Comparison of ENCODE assay signal across 7 cellular contexts in genomic region chr3:57448489-57448888, GRCh38.
DNase-seq lines count a peak whose midpoint lies in the region; ATAC-seq, FAIRE-seq and TF ChIP-seq lines count a peak whose summit lies in the region.
"Not testable (repeated sequence)": the region's sequence is repeated elsewhere in the genome, so short reads cannot be mapped to it uniquely, and the experiment has no call there.

No MANE protein-coding gene starts in this region.

- DNase-seq in GM23338 (ENCODE audit: low spot score); mammary epithelial cell; keratinocyte (ENCODE audit: low read depth, low spot score); mesothelial cell of epicardium (ENCODE audit: low spot score in 2 of 2, unreplicated experiment in 2 of 2); nephron progenitor cell; neural progenitor cell (ENCODE audit: low spot score): not testable (repeated sequence)
- DNase-seq in testis: peak; percentile 36

- ATAC-seq in GM23338: not testable (repeated sequence)

- H3K4me3 Mint-ChIP-seq in GM23338, mesothelial cell of epicardium, nephron progenitor cell, neural progenitor cell: not testable (repeated sequence)

- H3K9me3 Mint-ChIP-seq in GM23338, mesothelial cell of epicardium, nephron progenitor cell, neural progenitor cell: not testable (repeated sequence)

- not testable (repeated sequence) for H3K36me3 Mint-ChIP-seq in GM23338 (ENCODE audit: low read depth); mesothelial cell of epicardium; nephron progenitor cell (ENCODE audit: low read depth); neural progenitor cell

- not testable (repeated sequence) for H3K27me3 ChIP-seq in GM23338 (ENCODE audit: insufficient read depth); mammary epithelial cell (ENCODE audit: insufficient read depth, low read length); keratinocyte (ENCODE audit: control insufficient read depth, extremely low read depth, insufficient read depth, low read length); neural progenitor cell; testis

- H3K27ac ChIP-seq in GM23338 (ENCODE audit: low read depth); mammary epithelial cell (ENCODE audit: insufficient read depth, low read depth, low read length); keratinocyte (ENCODE audit: control insufficient read depth, insufficient read depth, low read length); neural progenitor cell; testis: not testable (repeated sequence)

- H3K9me3 ChIP-seq in mammary epithelial cell (replicated peaks; ENCODE audit: insufficient read depth, low read length); keratinocyte (ENCODE audit: control insufficient read depth, low read depth, low read length); neural progenitor cell (ENCODE audit: low read depth); testis: not testable (repeated sequence)

- 69% methylated on average over 4 of the region's 5 CpGs for WGBS in mammary epithelial cell (ENCODE audit: low coverage, missing lambda C conversion rate)
- WGBS in testis, 2 donors: 57 to 62% methylated on average over 5 of the region's 5 CpGs

- not testable (repeated sequence) for H3K4me1 Mint-ChIP-seq in GM23338
- H3K4me1 Mint-ChIP-seq in mesothelial cell of epicardium (peaks cover 31% of the 10 kb centered on the region), nephron progenitor cell (peaks cover 11% of the 10 kb centered on the region), neural progenitor cell (peaks cover 11% of the 10 kb centered on the region)

- H2AFZ ChIP-seq in GM23338 (0 out of 2 replicates have a peak overlapping the region, but pooled peaks have one; percentile 59), mammary epithelial cell (ENCODE audit: low read depth, low read length) (peak overlapping the region; percentile 11), keratinocyte (ENCODE audit: control insufficient read depth, low read length) (peak overlapping the region; percentile 19), neural progenitor cell (replicated peaks) (peak overlapping the region; percentile 57)

- not testable (repeated sequence) for H3K4me3 ChIP-seq in GM23338; mammary epithelial cell (replicated peaks in 1 of 3; ENCODE audit: insufficient read depth in 1 of 3, low read depth in 2 of 3, low read length in 3 of 3); keratinocyte (ENCODE audit: control insufficient read depth in 2 of 3, extremely low read depth in 1 of 3, insufficient read depth in 2 of 3, low read depth in 1 of 3, low read length in 3 of 3); neural progenitor cell
- H3K4me3 ChIP-seq in testis: peak overlapping the region in 1 of 2 donors; percentile 20

- dilution Hi-C loops in mammary epithelial cell (cut with HindIII; ENCODE audit: low sequenced_read_pairs); keratinocyte (cut with MboI; ENCODE audit: extremely low pct_ligation_motif_present, low sequenced_read_pairs): not testable (repeated sequence)

- H3K4me2 ChIP-seq in GM23338; mammary epithelial cell (ENCODE audit: insufficient read depth, low read depth, low read length); keratinocyte (ENCODE audit: control insufficient read depth, extremely low read depth, insufficient read depth, low read depth, low read length); neural progenitor cell: not testable (repeated sequence)

- not testable (repeated sequence) for H3K9me1 ChIP-seq in keratinocyte (ENCODE audit: control insufficient read depth, extremely low read depth, insufficient read depth, low read length)

- H3K9ac ChIP-seq in mammary epithelial cell (ENCODE audit: insufficient read depth, low read length); keratinocyte (ENCODE audit: control insufficient read depth, extremely low read depth, insufficient read depth, low read length); neural progenitor cell: not testable (repeated sequence)

- H3K27ac Mint-ChIP-seq in GM23338, neural progenitor cell: not testable (repeated sequence)
- H3K27ac Mint-ChIP-seq in mesothelial cell of epicardium: peak overlapping the region; percentile 39
- peak overlapping the region; percentile 55 for H3K27ac Mint-ChIP-seq in nephron progenitor cell

- TF ChIP-seq CTCF in GM23338 (conservative IDR thresholded peaks at IDR 0.05; ENCODE audit: low read depth in 2 of 2); mammary epithelial cell (conservative IDR thresholded peaks at IDR 0.05 in 1 of 2, IDR thresholded peaks at IDR 0.05 in 1 of 2; ENCODE audit: extremely low read depth in 1 of 2, insufficient read depth in 1 of 2, low read depth in 1 of 2, low read length in 2 of 2); keratinocyte (optimal IDR thresholded peaks at IDR 0.05 in 1 of 3, IDR thresholded peaks at IDR 0.05 in 1 of 3, conservative IDR thresholded peaks at IDR 0.05 in 1 of 3; ENCODE audit: extremely low read depth in 1 of 3, insufficient read depth in 2 of 3, low read length in 3 of 3); mesothelial cell of epicardium (IDR thresholded peaks at IDR 0.05; ENCODE audit: unreplicated experiment); nephron progenitor cell (IDR thresholded peaks at IDR 0.05); neural progenitor cell (IDR thresholded peaks at IDR 0.05); testis (IDR thresholded peaks at IDR 0.05): not testable (repeated sequence)

- intact Hi-C loops in mammary epithelial cell (cut with micrococcal nuclease); testis (cut with DNase I; ENCODE audit: low total_unique reads): not testable (repeated sequence)

- in situ Hi-C loops in mammary epithelial cell (cut with MboI; ENCODE audit: low sequenced_read_pairs in 2 of 2): not testable (repeated sequence)

- CTCF ChIA-PET in mammary epithelial cell (lab: Charles Lee; ENCODE audit: low non-redundant PET): not testable (repeated sequence)

- not testable (repeated sequence) for H3K79me2 ChIP-seq in GM23338 (replicated peaks; ENCODE audit: insufficient read depth); mammary epithelial cell (ENCODE audit: insufficient read depth, low read length); keratinocyte (ENCODE audit: control insufficient read depth, insufficient read depth, low read length); neural progenitor cell (ENCODE audit: low read depth)

- not testable (repeated sequence) for FAIRE-seq in keratinocyte (lab: Jason Lieb, UNC)

- H4K20me1 ChIP-seq in GM23338 (replicated peaks; ENCODE audit: insufficient read depth); mammary epithelial cell (ENCODE audit: insufficient read depth, low read length); keratinocyte (ENCODE audit: control insufficient read depth, extremely low read depth, insufficient read depth, low read length); neural progenitor cell (ENCODE audit: low read depth): not testable (repeated sequence)

- not testable (repeated sequence) for H3K27me3 Mint-ChIP-seq in GM23338 (ENCODE audit: insufficient read depth, low read depth, poor library complexity); mesothelial cell of epicardium (ENCODE audit: low read depth); nephron progenitor cell (ENCODE audit: low read depth, poor library complexity); neural progenitor cell (ENCODE audit: insufficient read depth, low read depth)

- not testable (repeated sequence) for BruUV-seq in mammary epithelial cell (replicated peaks; lab: Mats Ljungman, UMichigan)

- not testable (repeated sequence) for H3K36me3 ChIP-seq in GM23338 (ENCODE audit: insufficient read depth); mammary epithelial cell (ENCODE audit: insufficient read depth, low read length); keratinocyte (ENCODE audit: control insufficient read depth in 2 of 2, extremely low read depth in 1 of 2, insufficient read depth in 2 of 2, low read length in 2 of 2); neural progenitor cell; testis (ENCODE audit: low read depth, missing control alignments)

- H3F3A ChIP-seq in GM23338 (replicated peaks; ENCODE audit: low read depth); neural progenitor cell (ENCODE audit: low read depth): not testable (repeated sequence)

- not testable (repeated sequence) for H3K4me1 ChIP-seq in GM23338 (ENCODE audit: insufficient read depth); mammary epithelial cell (ENCODE audit: insufficient read depth, low read length); keratinocyte (ENCODE audit: control insufficient read depth, extremely low read depth, insufficient read depth, low read length); neural progenitor cell; testis

- H3K9me2 ChIP-seq in GM23338 (ENCODE audit: insufficient read depth): not testable (repeated sequence)

- TF ChIP-seq POLR2A in testis (IDR thresholded peaks at IDR 0.05): not testable (repeated sequence)
